Comparison of ENCODE assay signal across 1 cellular context in genomic region chr14:64636208-64636979, GRCh38.
TF ChIP-seq lines count a peak whose summit lies in the region.

No MANE protein-coding gene starts in this region.

TF ChIP-seq in K562, 482 proteins besides CTCF, POLR2A, EP300 and RAD21 (continued from another document):
- no peak for TF ChIP-seq ZNF318 (IDR thresholded peaks at IDR 0.05; ENCODE audit: borderline replicate concordance in 1 of 2, low read depth in 1 of 2)
TF ChIP-seq in K562: peak in this region for 2.
